ENCODE assay signal across 8 cellular contexts in genomic region chr1:109248797-109249629, GRCh38. TPM values are rescaled to one million over a fixed set of nuclear protein-coding genes. Genes with fewer than 3 reads are reported as not detected.
DNase-seq lines count a peak whose midpoint lies in the region; ATAC-seq and TF ChIP-seq lines count a peak whose summit lies in the region.

Gene CELSR2, plus strand, starts transcription at chr1:109249539. Its CDS starts 541 bp downstream, at chr1:109250080.

- in situ Hi-C loops in astrocyte of the cerebellum (cut with HindIII; ENCODE audit: low sequenced_read_pairs), result no loop called here

- peak; percentile 84 for ATAC-seq in GM21825 (IDR thresholded peaks at IDR 0.05; ENCODE audit: unreplicated experiment)
- ATAC-seq in sciatic nerve, result peak; percentile 68

- intact Hi-C loops in sciatic nerve (cut with DNase I), result no loop called here

- DNase-seq in EL, result peak; percentile 67
- DNase-seq in LoVo (ENCODE audit: low spot score), result peak; percentile 76
- DNase-seq in T-helper 1 cell, result peak in 4 of 5 donors; percentile 36 to 69 (median 56)
- DNase-seq in astrocyte of the cerebellum (ENCODE audit: low read depth), result no peak
- peak in 30 of 51 donors; percentile 31 to 80 (median 58) for DNase-seq in hypothalamus (lab: John Stamatoyannopoulos, UW)
- peak; percentile 71 for DNase-seq in sciatic nerve (ENCODE audit: low spot score)
- no peak for DNase-seq in GF-D8 (lab: John Stamatoyannopoulos, UW)

- no peak for TF ChIP-seq CTCF in astrocyte of the cerebellum (IDR thresholded peaks at IDR 0.05; ENCODE audit: low read depth, low read length, missing control alignments)

- peak within 1 kb of the TSS; percentile 42 for H3K4me3 ChIP-seq in astrocyte of the cerebellum (ENCODE audit: low read depth, low read length)

RNA-seq across cellular contexts. Expression of gene CELSR2, which starts in this region (rescaled TPM):
- total RNA-seq in sciatic nerve, result 24.0 TPM

Comparison
In these comparisons a context has a peak if more than half of its experiments do, and no peak if none do; other contexts are left out.
1. DNase-seq: peak in EL (single experiment), LoVo (single experiment), T-helper 1 cell (4 of 5), hypothalamus (30 of 51) and sciatic nerve (single experiment); none in astrocyte of the cerebellum (single experiment) and GF-D8 (single experiment).